In genomic region chr1:22414244-22414751, GRCh38 we compare ENCODE assay signal across 13 cellular contexts. TPM values are rescaled to one million over a fixed set of nuclear protein-coding genes. Genes with fewer than 3 reads are reported as not detected.
DNase-seq lines count a peak whose midpoint lies in the region; ATAC-seq and TF ChIP-seq lines count a peak whose summit lies in the region.
"Had no signal": no experiment of that assay in that cellular context is flagged by ENCODE, and none has a peak within 500 bp of the region (broad histone marks: within the 10 kb centered on the region; RNA-seq: fewer than 3 reads in every experiment).

No MANE protein-coding gene starts in this region.

- no peaks in the 10 kb centered on the region for H4K20me1 ChIP-seq in mammary epithelial cell (ENCODE audit: insufficient read depth, low read length)

- H3K4me3 ChIP-seq in breast epithelium, result no peak overlapping the region
- H3K4me3 ChIP-seq in mammary epithelial cell (replicated peaks in 1 of 3; ENCODE audit: insufficient read depth in 1 of 3, low read depth in 2 of 3, low read length in 3 of 3), result no peak overlapping the region
- H3K4me3 ChIP-seq in lower lobe of right lung, result no peak overlapping the region
- H3K4me3 ChIP-seq: smooth muscle cell had no signal

- CTCF ChIA-PET in mammary epithelial cell (lab: Charles Lee; ENCODE audit: low non-redundant PET), result no interaction called here

- peaks cover 0 to 8% of the 10 kb centered on the region in 2 donors for H3K4me1 ChIP-seq in breast epithelium
- peaks cover 6% of the 10 kb centered on the region for H3K4me1 ChIP-seq in mammary epithelial cell (ENCODE audit: insufficient read depth, low read length)
- H3K4me1 ChIP-seq in lower lobe of right lung, result peaks cover 16% of the 10 kb centered on the region

- TF ChIP-seq CTCF in breast epithelium (IDR thresholded peaks at IDR 0.05), result no peak
- TF ChIP-seq CTCF in mammary epithelial cell (conservative IDR thresholded peaks at IDR 0.05 in 1 of 2, IDR thresholded peaks at IDR 0.05 in 1 of 2; ENCODE audit: extremely low read depth in 1 of 2, insufficient read depth in 1 of 2, low read depth in 1 of 2, low read length in 2 of 2), result no peak
- TF ChIP-seq CTCF in lower lobe of right lung (IDR thresholded peaks at IDR 0.05), result no peak

- H3K27me3 ChIP-seq in breast epithelium (no peaks in the 10 kb centered on the region), mammary epithelial cell (ENCODE audit: insufficient read depth, low read length) (no peaks in the 10 kb centered on the region), lower lobe of right lung (ENCODE audit: low read depth) (peaks cover 7% of the 10 kb centered on the region)

- H3K79me2 ChIP-seq in mammary epithelial cell (ENCODE audit: insufficient read depth, low read length), result no peaks in the 10 kb centered on the region

- ATAC-seq in lower lobe of right lung, result peak; percentile 88 to 91
- no peak for ATAC-seq in GM21390 (IDR thresholded peaks at IDR 0.05; ENCODE audit: unreplicated experiment)
- ATAC-seq: activated CD8-positive, alpha-beta memory T cell treated with anti-CD3 and anti-CD28 coated beads, Interleukin-2, amount 10 ng/mL, durations not matched to agents 7 days and 5 days; stimulated activated memory B cell treated with anti-CD40 and anti-IgM and Interleukin-4, amounts not matched to agents 10 μg/mL and 1 μg/mL and 100 μg/mL, for 72 hours had no signal

- BruUV-seq in mammary epithelial cell (replicated peaks; lab: Mats Ljungman, UMichigan), result no TSS peak

- H2AFZ ChIP-seq in mammary epithelial cell (ENCODE audit: low read depth, low read length), result no peak overlapping the region

- DNase-seq in breast epithelium (ENCODE audit: low spot score in 2 of 2), result peak; percentile 67 to 77
- DNase-seq in mammary epithelial cell, result no peak
- DNase-seq in SHP77 treated with DMSO at 0.1 percent for 48 hours (lab: John Stamatoyannopoulos, UW), result peak; percentile 77
- peak; percentile 79 for DNase-seq in lower lobe of right lung
- peak; percentile 70 for DNase-seq in ureter (ENCODE audit: low spot score)
- no peak for DNase-seq in GF-D8 (lab: John Stamatoyannopoulos, UW)
- DNase-seq in posterior cingulate gyrus, result no peak
- DNase-seq: activated CD8-positive, alpha-beta memory T cell treated with anti-CD3 and anti-CD28 coated beads, Interleukin-2, amount 10 ng/mL, durations not matched to agents 7 days and 5 days; NCI-H2171 treated with DMSO at 0.1 percent for 48 hours; T-helper 1 cell had no signal

- WGBS in mammary epithelial cell (ENCODE audit: low coverage, missing lambda C conversion rate), result 78% methylated on average over 5 of the region's 11 CpGs

- dilution Hi-C loops in mammary epithelial cell (cut with HindIII; ENCODE audit: low sequenced_read_pairs), result no loop called here

- peak overlapping the region; percentile 66 to 74 for H3K27ac ChIP-seq in breast epithelium
- no peak overlapping the region for H3K27ac ChIP-seq in mammary epithelial cell (ENCODE audit: insufficient read depth, low read depth, low read length)
- peak overlapping the region; percentile 69 for H3K27ac ChIP-seq in lower lobe of right lung

- TF ChIP-seq POLR2A in breast epithelium (IDR thresholded peaks at IDR 0.05), result no peak

- no peak overlapping the region for H3K9ac ChIP-seq in mammary epithelial cell (ENCODE audit: insufficient read depth, low read length)

- in situ Hi-C loops in mammary epithelial cell (cut with MboI; ENCODE audit: low sequenced_read_pairs in 2 of 2), result loop anchor here (10.0 kb wide), 1 partner anchor 279 kb away; no protein-coding TSS in a partner anchor

- no peaks in the 10 kb centered on the region for H3K36me3 ChIP-seq in breast epithelium
- H3K36me3 ChIP-seq in mammary epithelial cell (ENCODE audit: insufficient read depth, low read length), result no peaks in the 10 kb centered on the region
- H3K36me3 ChIP-seq in lower lobe of right lung, result no peaks in the 10 kb centered on the region

- H3K4me2 ChIP-seq in mammary epithelial cell (ENCODE audit: insufficient read depth, low read depth, low read length), result no peak overlapping the region
- H3K4me2 ChIP-seq: smooth muscle cell had no signal

- H3K9me3 ChIP-seq in breast epithelium (no peaks in the 10 kb centered on the region), mammary epithelial cell (replicated peaks; ENCODE audit: insufficient read depth, low read length) (no peaks in the 10 kb centered on the region), lower lobe of right lung (no peaks in the 10 kb centered on the region)

- intact Hi-C loops in breast epithelium (cut with DNase I; ENCODE audit: low total_unique reads) (no loop called here), mammary epithelial cell (cut with micrococcal nuclease) (loop anchor here (10.0 kb wide), 1 partner anchor 1039 kb away; no protein-coding TSS in a partner anchor), lower lobe of right lung (cut with DNase I) (no loop called here), posterior cingulate gyrus (cut with DNase I) (no loop called here)

RNA-seq across cellular contexts. Expression of gene ZBTB40, which starts 37.4 kb away (rescaled TPM):
- total RNA-seq in breast epithelium (10 to 100 TPM; 15.7 to 24.6 (median 22.0) TPM), mammary epithelial cell (10 to 100 TPM; 10.8 to 13.6 TPM), lower lobe of right lung (25.3 TPM), ureter (22.4 TPM)
- polyA plus RNA-seq in mammary epithelial cell, result 3.2 TPM
- 15.5 TPM for polyA minus RNA-seq in mammary epithelial cell

Comparison
In these comparisons a context has a peak if more than half of its experiments do, and no peak if none do; other contexts are left out.
1. DNase-seq: peak in breast epithelium (2 of 2), SHP77 treated with DMSO at 0.1 percent for 48 hours (single experiment), lower lobe of right lung (single experiment) and ureter (single experiment); none in mammary epithelial cell (single experiment), GF-D8 (single experiment) and posterior cingulate gyrus (0 of 10).